Comparison of ENCODE assay signal across 8 cellular contexts in genomic region chr5:10355071-10355889, GRCh38. TPM values are rescaled to one million over a fixed set of nuclear protein-coding genes. Genes with fewer than 3 reads are reported as not detected.
A peak's percentile ranks its signal among the peaks of the same experiment; 100 is the strongest.
DNase-seq lines count a peak whose midpoint lies in the region; ATAC-seq and TF ChIP-seq lines count a peak whose summit lies in the region.

No MANE protein-coding gene starts in this region.

- H3K27me3 Mint-ChIP-seq in activated T-helper 2 cell treated with anti-CD3 and anti-CD28 coated beads, Interferon-gamma antibody, Interleukin-2, Interleukin-4, amounts not matched to agents 10 μg/mL and 5 μg/mL and 100 μg/mL, durations not matched to agents 14 hours and 24 hours and 36 hours (ENCODE audit: low read depth) = no peaks in the 10 kb centered on the region

- H3K9ac ChIP-seq in Loucy (ENCODE audit: low read depth, low read length, poor library complexity, severe bottlenecking) (peak overlapping the region; percentile 98), subcutaneous abdominal adipose tissue (ENCODE audit: low read length in 5 of 5) (peak overlapping the region; percentile 90 to 95 (median 91))

- H2AFZ ChIP-seq in Loucy (ENCODE audit: low read length) = no peak overlapping the region

- no peak for TF ChIP-seq POLR2A in heart left ventricle (IDR thresholded peaks at IDR 0.05)

- H3K36me3 Mint-ChIP-seq in activated T-helper 2 cell treated with anti-CD3 and anti-CD28 coated beads, Interferon-gamma antibody, Interleukin-2, Interleukin-4, amounts not matched to agents 10 μg/mL and 5 μg/mL and 100 μg/mL, durations not matched to agents 14 hours and 24 hours and 36 hours (ENCODE audit: low read depth) = peaks cover 18% of the 10 kb centered on the region

- H3K79me2 ChIP-seq in Loucy (ENCODE audit: insufficient read depth, low read length) = peaks cover 80% of the 10 kb centered on the region

- 20 to 23% (median 22%) methylated on average over 16 of the region's 16 CpGs for WGBS in heart left ventricle, 4 donors

- H3K4me1 ChIP-seq in heart left ventricle (peaks cover 5 to 66% (median 36%) of the 10 kb centered on the region in 12 donors), Loucy (ENCODE audit: insufficient read depth, low read length, poor library complexity, severe bottlenecking) (peaks cover 41% of the 10 kb centered on the region), subcutaneous abdominal adipose tissue (ENCODE audit: control insufficient read depth in 5 of 5, insufficient read depth in 5 of 5, low read length in 5 of 5) (peaks cover 3 to 48% (median 38%) of the 10 kb centered on the region in 5 donors)

- H3K4me1 Mint-ChIP-seq in activated T-helper 2 cell treated with anti-CD3 and anti-CD28 coated beads, Interferon-gamma antibody, Interleukin-2, Interleukin-4, amounts not matched to agents 10 μg/mL and 5 μg/mL and 100 μg/mL, durations not matched to agents 14 hours and 24 hours and 36 hours (ENCODE audit: low read depth) = peaks cover 37% of the 10 kb centered on the region

- no peaks in the 10 kb centered on the region for H3K9me2 ChIP-seq in Loucy (replicated peaks; ENCODE audit: low read depth, low read length)

- no peaks in the 10 kb centered on the region for H3K9me3 Mint-ChIP-seq in activated T-helper 2 cell treated with anti-CD3 and anti-CD28 coated beads, Interferon-gamma antibody, Interleukin-2, Interleukin-4, amounts not matched to agents 10 μg/mL and 5 μg/mL and 100 μg/mL, durations not matched to agents 14 hours and 24 hours and 36 hours

- H3K4me3 Mint-ChIP-seq in activated T-helper 2 cell treated with anti-CD3 and anti-CD28 coated beads, Interferon-gamma antibody, Interleukin-2, Interleukin-4, amounts not matched to agents 10 μg/mL and 5 μg/mL and 100 μg/mL, durations not matched to agents 14 hours and 24 hours and 36 hours (ENCODE audit: low read depth) = peak overlapping the region; percentile 99

- H3K4me2 ChIP-seq in Loucy (ENCODE audit: low read depth, low read length, poor library complexity, severe bottlenecking) = peak overlapping the region; percentile 85

- peaks cover 0 to 6% (median 0%) of the 10 kb centered on the region in 9 donors for H3K27me3 ChIP-seq in heart left ventricle
- H3K27me3 ChIP-seq in Loucy (ENCODE audit: insufficient read depth, low read length, poor library complexity, severe bottlenecking) = no peaks in the 10 kb centered on the region
- no peaks in the 10 kb centered on the region for H3K27me3 ChIP-seq in subcutaneous abdominal adipose tissue (ENCODE audit: control insufficient read depth in 5 of 5, insufficient read depth in 4 of 5, low read length in 5 of 5)

- DNase-seq in heart left ventricle (no peak), left ventricle myocardium superior (no peak), hypothalamus (lab: John Stamatoyannopoulos, UW) (no peak), epidermal melanocyte (ENCODE audit: insufficient read length, low spot score) (no peak)
- DNase-seq in activated T-helper 2 cell treated with anti-CD3 and anti-CD28 coated beads, Interferon-gamma antibody, Interleukin-2, Interleukin-4, amounts not matched to agents 10 μg/mL and 5 μg/mL and 100 μg/mL, durations not matched to agents 14 hours and 24 hours and 36 hours (ENCODE audit: low spot score) = peak; percentile 21

- no peaks in the 10 kb centered on the region for H3F3A ChIP-seq in Loucy (ENCODE audit: low read depth)

- H4K20me1 ChIP-seq in Loucy (ENCODE audit: insufficient read depth, low read length, poor library complexity, severe bottlenecking) = peaks cover 62% of the 10 kb centered on the region

- intact Hi-C loops in heart left ventricle (cut with DNase I) (loop anchor here in 3 of 10 donors (10.0 kb wide), 3 partner anchors 70 to 410 kb away; partner anchors contain the start of gene DAP (in 1 of the 3)), left ventricle myocardium superior (cut with micrococcal nuclease) (no loop called here)
- intact Hi-C loops in activated T-helper 2 cell treated with anti-CD3 and anti-CD28 coated beads, Interferon-gamma antibody, Interleukin-2, Interleukin-4, amounts not matched to agents 10 μg/mL and 5 μg/mL and 100 μg/mL, durations not matched to agents 14 hours and 24 hours and 36 hours (cut with micrococcal nuclease) = loop anchor here (2.0 to 5.0 kb wide), 3 partner anchors 14 to 280 kb away; no protein-coding TSS in a partner anchor

- H3K36me3 ChIP-seq in heart left ventricle = no peaks in the 10 kb centered on the region
- no peaks in the 10 kb centered on the region for H3K36me3 ChIP-seq in Loucy (ENCODE audit: insufficient read depth, low read length)
- H3K36me3 ChIP-seq in subcutaneous abdominal adipose tissue (ENCODE audit: control insufficient read depth in 5 of 5, insufficient read depth in 5 of 5, low read length in 5 of 5) = peaks cover 0 to 3% (median 0%) of the 10 kb centered on the region in 5 donors

- peak overlapping the region; percentile 98 for H3K27ac Mint-ChIP-seq in activated T-helper 2 cell treated with anti-CD3 and anti-CD28 coated beads, Interferon-gamma antibody, Interleukin-2, Interleukin-4, amounts not matched to agents 10 μg/mL and 5 μg/mL and 100 μg/mL, durations not matched to agents 14 hours and 24 hours and 36 hours

- H3K9me3 ChIP-seq in heart left ventricle (no peaks in the 10 kb centered on the region), Loucy (ENCODE audit: insufficient read depth, low read depth, low read length) (no peaks in the 10 kb centered on the region), iPS-18c (ENCODE audit: control insufficient read depth, insufficient read depth, low read length) (no peaks in the 10 kb centered on the region), subcutaneous abdominal adipose tissue (ENCODE audit: control insufficient read depth in 5 of 5, low read length in 5 of 5) (no peaks in the 10 kb centered on the region)

- no peak for ATAC-seq in heart left ventricle
- ATAC-seq in left ventricle myocardium superior = no peak

- H3K27ac ChIP-seq in heart left ventricle (peak overlapping the region in 8 of 12 donors; percentile 94 to 99 (median 98)), subcutaneous abdominal adipose tissue (ENCODE audit: low read depth, low read length) (peak overlapping the region; percentile 94)

- H3K4me3 ChIP-seq in heart left ventricle (peak overlapping the region; percentile 71 to 98 (median 90)), Loucy (ENCODE audit: low read length, poor library complexity, severe bottlenecking) (peak overlapping the region; percentile 75), iPS-18c (ENCODE audit: insufficient read depth, low read depth, low read length) (peak overlapping the region; percentile 87), subcutaneous abdominal adipose tissue (ENCODE audit: low read depth in 1 of 5, low read length in 5 of 5) (peak overlapping the region; percentile 73 to 92 (median 86))

- no peak for TF ChIP-seq CTCF in heart left ventricle (IDR thresholded peaks at IDR 0.05)
- TF ChIP-seq CTCF in Loucy (conservative IDR thresholded peaks at IDR 0.05; ENCODE audit: low read length) = no peak

RNA-seq across cellular contexts. Expression of gene MARCHF6, which starts 1.8 kb away (rescaled TPM):
- total RNA-seq in heart left ventricle (100 to 1,000 TPM; 108 to 192 (median 161) TPM), left ventricle myocardium superior (165 TPM)
- 10 to 100 TPM; 39.3 to 91.6 TPM for polyA plus RNA-seq in heart left ventricle
- total RNA-seq in activated T-helper 2 cell treated with anti-CD3 and anti-CD28 coated beads, Interferon-gamma antibody, Interleukin-2, Interleukin-4, amounts not matched to agents 10 μg/mL and 5 μg/mL and 100 μg/mL, durations not matched to agents 14 hours and 24 hours and 36 hours = 111 and 116 TPM in 2 replicates

RNA-seq across cellular contexts. Expression of gene CMBL, which starts 47.6 kb away (rescaled TPM):
- total RNA-seq in heart left ventricle (10 to 100 TPM; 12.4 to 53.5 (median 29.0) TPM), left ventricle myocardium superior (48.6 TPM)
- 10 to 100 TPM; 20.8 to 32.5 TPM for polyA plus RNA-seq in heart left ventricle
- total RNA-seq in activated T-helper 2 cell treated with anti-CD3 and anti-CD28 coated beads, Interferon-gamma antibody, Interleukin-2, Interleukin-4, amounts not matched to agents 10 μg/mL and 5 μg/mL and 100 μg/mL, durations not matched to agents 14 hours and 24 hours and 36 hours = 0.23 and 0.25 TPM in 2 replicates

Comparison
In these comparisons a context has a peak if more than half of its experiments do, and no peak if none do; other contexts are left out.
1. RNA of gene CMBL, which starts 47.6 kb away (total RNA-seq): 48.6 TPM in left ventricle myocardium superior (single experiment) and 12.4 to 53.5 TPM in heart left ventricle; 0.23 to 0.25 TPM in activated T-helper 2 cell treated with anti-CD3 and anti-CD28 coated beads, Interferon-gamma antibody, Interleukin-2, Interleukin-4, amounts not matched to agents 10 μg/mL and 5 μg/mL and 100 μg/mL, durations not matched to agents 14 hours and 24 hours and 36 hours; every median in the first group is over 10 times any median in the second.
2. Peak in every context shown above with its lines, with median percentiles within 50 percentile points of each other: H3K4me3 ChIP-seq.